In the genomic region with DNA sequence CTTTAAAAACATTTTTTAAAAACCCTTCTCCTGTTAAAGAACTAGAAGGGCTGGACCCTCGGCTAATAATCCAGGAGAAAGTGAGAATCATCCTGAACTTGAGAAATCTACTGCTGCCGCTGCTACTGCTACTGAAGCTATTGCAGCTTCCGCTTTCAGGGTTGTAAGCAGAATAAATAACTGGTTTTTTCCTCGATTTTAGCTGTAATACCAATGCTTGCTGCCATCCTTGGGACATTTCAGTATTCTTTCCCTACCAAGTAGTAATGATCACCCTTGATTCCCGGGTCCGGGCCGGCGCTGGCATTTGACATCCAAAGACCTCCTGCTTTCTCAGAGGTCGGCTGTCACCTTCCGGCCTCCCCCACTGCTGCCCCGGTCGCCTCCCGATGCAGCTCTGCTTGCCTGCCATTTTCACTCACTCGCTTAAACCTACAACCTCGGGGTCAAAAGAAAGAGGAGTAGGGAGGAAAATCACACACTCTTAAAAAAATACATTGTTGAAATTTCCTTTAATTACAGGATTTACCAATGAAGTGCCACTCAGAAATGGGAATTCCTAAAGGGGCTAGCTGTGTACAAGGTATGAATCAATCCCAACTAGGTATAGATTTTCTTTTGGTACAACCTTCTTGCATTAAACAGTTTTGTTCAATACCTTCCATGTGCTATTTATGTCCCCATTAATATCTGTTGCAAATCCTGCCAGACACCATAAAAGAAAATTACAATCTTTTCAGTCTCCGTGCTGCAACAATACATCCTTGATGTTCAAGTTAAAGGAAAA, we compare ENCODE assay signal across 9 cellular contexts. TPM values are rescaled to one million over a fixed set of nuclear protein-coding genes. Genes with fewer than 3 reads are reported as not detected.
DNase-seq lines count a peak whose midpoint lies in the region; ATAC-seq and TF ChIP-seq lines count a peak whose summit lies in the region.
"Had no signal": no experiment of that assay in that cellular context is flagged by ENCODE, and none has a peak within 500 bp of the region (broad histone marks: within the 10 kb centered on the region; RNA-seq: fewer than 3 reads in every experiment).

No MANE protein-coding gene starts in this region.

- peaks cover 71% of the 10 kb centered on the region for H3K27me3 Mint-ChIP-seq in activated naive CD4-positive, alpha-beta T cell treated with anti-CD3 and anti-CD28 coated beads, Interleukin-2, amount 50 U/mL, for 24 hours
- H3K27me3 Mint-ChIP-seq in activated naive CD4-positive, alpha-beta T cell treated with anti-CD3 and anti-CD28 coated beads, Interleukin-2, amount 10 ng/mL, durations not matched to agents 7 days and 5 days: peaks cover 99% of the 10 kb centered on the region
- peaks cover 29% of the 10 kb centered on the region for H3K27me3 Mint-ChIP-seq in MCF 10A (ENCODE audit: insufficient read depth, unreplicated experiment)

- H3K4me3 ChIP-seq in mesodermal cell (ENCODE audit: extremely low read depth, insufficient read depth, low read length, poor library complexity, severe bottlenecking) (peak overlapping the region; percentile 59), upper lobe of right lung (peak overlapping the region; percentile 67)

- no TSS peak for BruUV-seq in MCF 10A (replicated peaks; lab: Mats Ljungman, UMichigan)

- ATAC-seq in upper lobe of right lung (no peak), GM21526 (IDR thresholded peaks at IDR 0.05; ENCODE audit: low FRiP score, unreplicated experiment) (no peak), GM21390 (IDR thresholded peaks at IDR 0.05; ENCODE audit: unreplicated experiment) (no peak)

- DNase-seq in activated naive CD4-positive, alpha-beta T cell treated with anti-CD3 and anti-CD28 coated beads, Interleukin-2, amount 10 ng/mL, durations not matched to agents 7 days and 5 days: no peak
- no peak for DNase-seq in MCF 10A (ENCODE audit: unreplicated experiment)
- DNase-seq in upper lobe of right lung: peak; percentile 65
- no peak for DNase-seq in NAMALWA (ENCODE audit: low spot score)
- DNase-seq: DMS153 had no signal

- no peaks in the 10 kb centered on the region for H3K36me3 ChIP-seq in mesodermal cell (ENCODE audit: control insufficient read depth, insufficient read depth, low read length)
- H3K36me3 ChIP-seq in upper lobe of right lung: no peaks in the 10 kb centered on the region

- TF ChIP-seq CTCF in MCF 10A (IDR thresholded peaks at IDR 0.05; ENCODE audit: unreplicated experiment) (no peak), upper lobe of right lung (IDR thresholded peaks at IDR 0.05) (no peak)

- H3K4me3 Mint-ChIP-seq in activated naive CD4-positive, alpha-beta T cell treated with anti-CD3 and anti-CD28 coated beads, Interleukin-2, amount 50 U/mL, for 24 hours: peak overlapping the region; percentile 79
- no peak overlapping the region for H3K4me3 Mint-ChIP-seq in activated naive CD4-positive, alpha-beta T cell treated with anti-CD3 and anti-CD28 coated beads, Interleukin-2, amount 10 ng/mL, durations not matched to agents 7 days and 5 days
- peak overlapping the region; percentile 88 for H3K4me3 Mint-ChIP-seq in MCF 10A (ENCODE audit: unreplicated experiment)

- intact Hi-C loops in MCF 10A (cut with micrococcal nuclease): loop anchor here (5.0 to 10.0 kb wide), 4 partner anchors 81 to 637 kb away; no protein-coding TSS in a partner anchor
- intact Hi-C loops in upper lobe of right lung (cut with DNase I): no loop called here

- H3K4me1 ChIP-seq in mesodermal cell (ENCODE audit: control insufficient read depth, insufficient read depth, low read length, poor library complexity, severe bottlenecking) (no peaks in the 10 kb centered on the region), upper lobe of right lung (peaks cover 19% of the 10 kb centered on the region)

- H3K27ac Mint-ChIP-seq in activated naive CD4-positive, alpha-beta T cell treated with anti-CD3 and anti-CD28 coated beads, Interleukin-2, amount 50 U/mL, for 24 hours: no peak overlapping the region
- no peak overlapping the region for H3K27ac Mint-ChIP-seq in activated naive CD4-positive, alpha-beta T cell treated with anti-CD3 and anti-CD28 coated beads, Interleukin-2, amount 10 ng/mL, durations not matched to agents 7 days and 5 days
- H3K27ac Mint-ChIP-seq in MCF 10A (ENCODE audit: low read depth, unreplicated experiment): no peak overlapping the region

- CTCF ChIA-PET in activated naive CD4-positive, alpha-beta T cell treated with anti-CD3 and anti-CD28 coated beads, Interleukin-2, amount 10 ng/mL, durations not matched to agents 7 days and 5 days (lab: Charles Lee): interaction anchor here (0.8 to 1.8 kb wide), 2 partner anchors 514 to 520 kb away, joined by 3 to 7 read pairs; no protein-coding TSS in a partner anchor
- CTCF ChIA-PET in MCF 10A (lab: Yijun Ruan, JAX): interaction anchor here (0.6 to 10.0 kb wide), 15 partner anchors 25 to 1246 kb away, joined by 3 to 163 read pairs (median 4); no protein-coding TSS in a partner anchor

- WGBS in mesodermal cell (ENCODE audit: insufficient coverage in 2 of 2), 2 experiments: 0 to 7% methylated on average over 8 to 9 of the region's 16 CpGs

- H3K27ac ChIP-seq in mesodermal cell (ENCODE audit: low read depth, low read length, severe bottlenecking) (no peak overlapping the region), upper lobe of right lung (peak overlapping the region; percentile 88)

- H3K27me3 ChIP-seq in upper lobe of right lung: peaks cover 72% of the 10 kb centered on the region

- POLR2A ChIA-PET in MCF 10A (lab: Yijun Ruan, JAX): no interaction called here

- H3K4me1 Mint-ChIP-seq in activated naive CD4-positive, alpha-beta T cell treated with anti-CD3 and anti-CD28 coated beads, Interleukin-2, amount 50 U/mL, for 24 hours: peaks cover 52% of the 10 kb centered on the region
- H3K4me1 Mint-ChIP-seq in activated naive CD4-positive, alpha-beta T cell treated with anti-CD3 and anti-CD28 coated beads, Interleukin-2, amount 10 ng/mL, durations not matched to agents 7 days and 5 days: peaks cover 48% of the 10 kb centered on the region
- H3K4me1 Mint-ChIP-seq in MCF 10A (ENCODE audit: insufficient read depth, unreplicated experiment): no peaks in the 10 kb centered on the region

- no peaks in the 10 kb centered on the region for H3K9me3 ChIP-seq in mesodermal cell (ENCODE audit: control insufficient read depth, low read length)
- no peaks in the 10 kb centered on the region for H3K9me3 ChIP-seq in upper lobe of right lung

- peaks cover 3% of the 10 kb centered on the region for H3K36me3 Mint-ChIP-seq in activated naive CD4-positive, alpha-beta T cell treated with anti-CD3 and anti-CD28 coated beads, Interleukin-2, amount 50 U/mL, for 24 hours
- peaks cover 2% of the 10 kb centered on the region for H3K36me3 Mint-ChIP-seq in activated naive CD4-positive, alpha-beta T cell treated with anti-CD3 and anti-CD28 coated beads, Interleukin-2, amount 10 ng/mL, durations not matched to agents 7 days and 5 days
- no peaks in the 10 kb centered on the region for H3K36me3 Mint-ChIP-seq in MCF 10A (ENCODE audit: insufficient read depth, unreplicated experiment)

- H3K9me3 Mint-ChIP-seq in activated naive CD4-positive, alpha-beta T cell treated with anti-CD3 and anti-CD28 coated beads, Interleukin-2, amount 50 U/mL, for 24 hours: peaks cover 5% of the 10 kb centered on the region
- H3K9me3 Mint-ChIP-seq in activated naive CD4-positive, alpha-beta T cell treated with anti-CD3 and anti-CD28 coated beads, Interleukin-2, amount 10 ng/mL, durations not matched to agents 7 days and 5 days: no peaks in the 10 kb centered on the region
- no peaks in the 10 kb centered on the region for H3K9me3 Mint-ChIP-seq in MCF 10A (ENCODE audit: unreplicated experiment)

RNA-seq across cellular contexts. Expression of gene MECOM, which starts 0.7 kb away (rescaled TPM):
- total RNA-seq in MCF 10A (2022): 5.2 and 7.1 TPM in 2 replicates
- polyA plus RNA-seq in mesodermal cell (2013, experiment 1 of 2): 37.7 TPM
- 28.3 TPM for polyA plus RNA-seq in mesodermal cell (2013, experiment 2 of 2)
- total RNA-seq in upper lobe of right lung: 87.8 TPM

Comparison
In these comparisons a context has a peak if more than half of its experiments do, and no peak if none do; other contexts are left out.
1. RNA of gene MECOM, which starts 0.7 kb away (total RNA-seq): 87.8 TPM in upper lobe of right lung (single experiment); 5.2 to 7.1 TPM in MCF 10A; every median in the first group is over 10 times any median in the second.